In the genomic region with DNA sequence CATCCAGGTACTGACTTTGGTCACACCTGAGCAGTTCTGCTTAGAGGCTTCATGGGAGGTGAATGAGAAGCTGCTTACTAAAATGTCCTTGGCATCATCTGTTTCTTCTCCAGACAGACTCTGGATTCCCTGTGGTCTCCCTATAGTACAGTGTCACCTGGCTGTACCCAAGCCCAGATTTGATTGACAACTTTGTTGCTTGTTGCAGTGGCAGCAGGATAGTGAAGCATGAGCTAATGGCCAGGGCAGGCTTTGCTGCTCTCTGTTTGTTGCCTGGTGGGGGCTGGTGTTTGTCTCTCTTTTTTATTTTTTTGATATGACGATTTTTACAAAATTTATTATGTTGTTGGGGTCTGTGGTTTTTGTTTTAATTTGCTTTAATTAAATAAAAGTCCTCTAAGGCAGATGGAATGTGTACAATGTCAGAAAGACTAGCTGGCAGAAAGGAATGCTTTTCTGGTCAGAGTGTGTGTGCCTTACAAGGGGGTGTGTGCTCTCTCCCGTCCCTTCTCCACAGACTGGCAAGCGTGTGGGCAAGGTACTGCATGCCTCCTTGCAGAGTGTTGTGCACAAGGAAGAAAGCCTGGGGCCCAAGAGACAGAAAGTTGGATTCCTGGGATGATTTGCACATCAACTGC, we compare ENCODE assay signal across 9 cellular contexts. TPM values are rescaled to one million over a fixed set of nuclear protein-coding genes. Genes with fewer than 3 reads are reported as not detected.
DNase-seq lines count a peak whose midpoint lies in the region; ATAC-seq and TF ChIP-seq lines count a peak whose summit lies in the region.
"Had no signal": no experiment of that assay in that cellular context is flagged by ENCODE, and none has a peak within 500 bp of the region (broad histone marks: within the 10 kb centered on the region; RNA-seq: fewer than 3 reads in every experiment).

No MANE protein-coding gene starts in this region.

- peak; percentile 97 for ATAC-seq in SK-N-SH treated with all-trans-retinoic acid at 6 μM for 48 hours

- no peak for TF ChIP-seq CTCF in fibroblast of the aortic adventitia (IDR thresholded peaks at IDR 0.05; ENCODE audit: insufficient read depth, low read length)

- in situ Hi-C loops in Caki2 (cut with HindIII; ENCODE audit: low pct_unique_long_range_greater_than_20kb, low sequenced_read_pairs): no loop called here

- DNase-seq in Caki2 (ENCODE audit: low read depth) (peak; percentile 74), fibroblast of the aortic adventitia (ENCODE audit: low read depth) (peak; percentile 43), renal cortical epithelial cell (ENCODE audit: low read depth) (peak; percentile 94), NCI-H2196 treated with DMSO at 0.1 percent for 48 hours (lab: John Stamatoyannopoulos, UW; ENCODE audit: unreplicated experiment) (no peak), NCI-H1092 treated with DMSO at 0.1 percent for 48 hours (lab: John Stamatoyannopoulos, UW) (no peak), 8988T (no peak), DMS153 (lab: John Stamatoyannopoulos, UW) (no peak)
- DNase-seq: midbrain had no signal

- no peak overlapping the region for H3K4me3 ChIP-seq in fibroblast of the aortic adventitia (ENCODE audit: low read depth, low read length)

TF ChIP-seq in SK-N-SH treated with all-trans-retinoic acid at 6 μM for 48 hours, 23 proteins besides CTCF, POLR2A, EP300 and RAD21:
- TF ChIP-seq ESRRG (CRISPR knock-in tag; IDR thresholded peaks at IDR 0.05) (no peak), OSR1 (CRISPR knock-in tag; IDR thresholded peaks at IDR 0.05) (no peak), ZC3H10 (CRISPR knock-in tag; IDR thresholded peaks at IDR 0.05) (no peak), ISL1 (CRISPR knock-in tag; IDR thresholded peaks at IDR 0.05) (peak; percentile 93), ZNF8 (CRISPR knock-in tag; IDR thresholded peaks at IDR 0.05) (no peak), CSDC2 (CRISPR knock-in tag; IDR thresholded peaks at IDR 0.05) (no peak), SNAI2 (CRISPR knock-in tag; IDR thresholded peaks at IDR 0.05) (no peak), RARB (CRISPR knock-in tag; IDR thresholded peaks at IDR 0.05) (no peak), ZFP3 (CRISPR knock-in tag; IDR thresholded peaks at IDR 0.05) (no peak), TOX (CRISPR knock-in tag; IDR thresholded peaks at IDR 0.05; ENCODE audit: borderline replicate concordance) (no peak), ZFP30 (CRISPR knock-in tag; IDR thresholded peaks at IDR 0.05) (no peak), ZNF70 (CRISPR knock-in tag; IDR thresholded peaks at IDR 0.05) (no peak)
- TF ChIP-seq, protein P1, sequence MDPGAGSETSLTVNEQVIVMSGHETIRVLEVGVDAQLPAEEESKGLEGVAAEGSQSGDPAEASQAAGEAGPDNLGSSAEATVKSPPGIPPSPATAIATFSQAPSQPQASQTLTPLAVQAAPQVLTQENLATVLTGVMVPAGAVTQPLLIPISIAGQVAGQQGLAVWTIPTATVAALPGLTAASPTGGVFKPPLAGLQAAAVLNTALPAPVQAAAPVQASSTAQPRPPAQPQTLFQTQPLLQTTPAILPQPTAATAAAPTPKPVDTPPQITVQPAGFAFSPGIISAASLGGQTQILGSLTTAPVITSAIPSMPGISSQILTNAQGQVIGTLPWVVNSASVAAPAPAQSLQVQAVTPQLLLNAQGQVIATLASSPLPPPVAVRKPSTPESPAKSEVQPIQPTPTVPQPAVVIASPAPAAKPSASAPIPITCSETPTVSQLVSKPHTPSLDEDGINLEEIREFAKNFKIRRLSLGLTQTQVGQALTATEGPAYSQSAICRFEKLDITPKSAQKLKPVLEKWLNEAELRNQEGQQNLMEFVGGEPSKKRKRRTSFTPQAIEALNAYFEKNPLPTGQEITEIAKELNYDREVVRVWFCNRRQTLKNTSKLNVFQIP (CRISPR knock-in tag; IDR thresholded peaks at IDR 0.05; ENCODE audit: borderline replicate concordance, low read depth): no peak
- TF ChIP-seq, protein P2, sequence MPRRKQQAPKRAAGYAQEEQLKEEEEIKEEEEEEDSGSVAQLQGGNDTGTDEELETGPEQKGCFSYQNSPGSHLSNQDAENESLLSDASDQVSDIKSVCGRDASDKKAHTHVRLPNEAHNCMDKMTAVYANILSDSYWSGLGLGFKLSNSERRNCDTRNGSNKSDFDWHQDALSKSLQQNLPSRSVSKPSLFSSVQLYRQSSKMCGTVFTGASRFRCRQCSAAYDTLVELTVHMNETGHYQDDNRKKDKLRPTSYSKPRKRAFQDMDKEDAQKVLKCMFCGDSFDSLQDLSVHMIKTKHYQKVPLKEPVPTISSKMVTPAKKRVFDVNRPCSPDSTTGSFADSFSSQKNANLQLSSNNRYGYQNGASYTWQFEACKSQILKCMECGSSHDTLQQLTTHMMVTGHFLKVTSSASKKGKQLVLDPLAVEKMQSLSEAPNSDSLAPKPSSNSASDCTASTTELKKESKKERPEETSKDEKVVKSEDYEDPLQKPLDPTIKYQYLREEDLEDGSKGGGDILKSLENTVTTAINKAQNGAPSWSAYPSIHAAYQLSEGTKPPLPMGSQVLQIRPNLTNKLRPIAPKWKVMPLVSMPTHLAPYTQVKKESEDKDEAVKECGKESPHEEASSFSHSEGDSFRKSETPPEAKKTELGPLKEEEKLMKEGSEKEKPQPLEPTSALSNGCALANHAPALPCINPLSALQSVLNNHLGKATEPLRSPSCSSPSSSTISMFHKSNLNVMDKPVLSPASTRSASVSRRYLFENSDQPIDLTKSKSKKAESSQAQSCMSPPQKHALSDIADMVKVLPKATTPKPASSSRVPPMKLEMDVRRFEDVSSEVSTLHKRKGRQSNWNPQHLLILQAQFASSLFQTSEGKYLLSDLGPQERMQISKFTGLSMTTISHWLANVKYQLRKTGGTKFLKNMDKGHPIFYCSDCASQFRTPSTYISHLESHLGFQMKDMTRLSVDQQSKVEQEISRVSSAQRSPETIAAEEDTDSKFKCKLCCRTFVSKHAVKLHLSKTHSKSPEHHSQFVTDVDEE (CRISPR knock-in tag; IDR thresholded peaks at IDR 0.05): peak; percentile 57; the same call in 1 of the 2 replicates
- TF ChIP-seq, protein P3, sequence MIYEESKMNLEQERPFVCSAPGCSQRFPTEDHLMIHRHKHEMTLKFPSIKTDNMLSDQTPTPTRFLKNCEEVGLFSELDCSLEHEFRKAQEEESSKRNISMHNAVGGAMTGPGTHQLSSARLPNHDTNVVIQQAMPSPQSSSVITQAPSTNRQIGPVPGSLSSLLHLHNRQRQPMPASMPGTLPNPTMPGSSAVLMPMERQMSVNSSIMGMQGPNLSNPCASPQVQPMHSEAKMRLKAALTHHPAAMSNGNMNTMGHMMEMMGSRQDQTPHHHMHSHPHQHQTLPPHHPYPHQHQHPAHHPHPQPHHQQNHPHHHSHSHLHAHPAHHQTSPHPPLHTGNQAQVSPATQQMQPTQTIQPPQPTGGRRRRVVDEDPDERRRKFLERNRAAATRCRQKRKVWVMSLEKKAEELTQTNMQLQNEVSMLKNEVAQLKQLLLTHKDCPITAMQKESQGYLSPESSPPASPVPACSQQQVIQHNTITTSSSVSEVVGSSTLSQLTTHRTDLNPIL (CRISPR knock-in tag; IDR thresholded peaks at IDR 0.05; ENCODE audit: low read depth): peak; percentile 90
- TF ChIP-seq, protein P4, sequence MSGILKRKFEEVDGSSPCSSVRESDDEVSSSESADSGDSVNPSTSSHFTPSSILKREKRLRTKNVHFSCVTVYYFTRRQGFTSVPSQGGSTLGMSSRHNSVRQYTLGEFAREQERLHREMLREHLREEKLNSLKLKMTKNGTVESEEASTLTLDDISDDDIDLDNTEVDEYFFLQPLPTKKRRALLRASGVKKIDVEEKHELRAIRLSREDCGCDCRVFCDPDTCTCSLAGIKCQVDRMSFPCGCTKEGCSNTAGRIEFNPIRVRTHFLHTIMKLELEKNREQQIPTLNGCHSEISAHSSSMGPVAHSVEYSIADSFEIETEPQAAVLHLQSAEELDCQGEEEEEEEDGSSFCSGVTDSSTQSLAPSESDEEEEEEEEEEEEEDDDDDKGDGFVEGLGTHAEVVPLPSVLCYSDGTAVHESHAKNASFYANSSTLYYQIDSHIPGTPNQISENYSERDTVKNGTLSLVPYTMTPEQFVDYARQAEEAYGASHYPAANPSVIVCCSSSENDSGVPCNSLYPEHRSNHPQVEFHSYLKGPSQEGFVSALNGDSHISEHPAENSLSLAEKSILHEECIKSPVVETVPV (CRISPR knock-in tag; IDR thresholded peaks at IDR 0.05): no peak
- TF ChIP-seq, protein P5, sequence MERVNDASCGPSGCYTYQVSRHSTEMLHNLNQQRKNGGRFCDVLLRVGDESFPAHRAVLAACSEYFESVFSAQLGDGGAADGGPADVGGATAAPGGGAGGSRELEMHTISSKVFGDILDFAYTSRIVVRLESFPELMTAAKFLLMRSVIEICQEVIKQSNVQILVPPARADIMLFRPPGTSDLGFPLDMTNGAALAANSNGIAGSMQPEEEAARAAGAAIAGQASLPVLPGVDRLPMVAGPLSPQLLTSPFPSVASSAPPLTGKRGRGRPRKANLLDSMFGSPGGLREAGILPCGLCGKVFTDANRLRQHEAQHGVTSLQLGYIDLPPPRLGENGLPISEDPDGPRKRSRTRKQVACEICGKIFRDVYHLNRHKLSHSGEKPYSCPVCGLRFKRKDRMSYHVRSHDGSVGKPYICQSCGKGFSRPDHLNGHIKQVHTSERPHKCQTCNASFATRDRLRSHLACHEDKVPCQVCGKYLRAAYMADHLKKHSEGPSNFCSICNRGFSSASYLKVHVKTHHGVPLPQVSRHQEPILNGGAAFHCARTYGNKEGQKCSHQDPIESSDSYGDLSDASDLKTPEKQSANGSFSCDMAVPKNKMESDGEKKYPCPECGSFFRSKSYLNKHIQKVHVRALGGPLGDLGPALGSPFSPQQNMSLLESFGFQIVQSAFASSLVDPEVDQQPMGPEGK (CRISPR knock-in tag; IDR thresholded peaks at IDR 0.05; ENCODE audit: borderline replicate concordance): peak; percentile 87; the same call in 1 of the 2 replicates
TF ChIP-seq in SK-N-SH treated with all-trans-retinoic acid at 6 μM for 48 hours: peak in this region for 4.

RNA-seq across cellular contexts. Expression of a gene that starts 15.3 kb away (rescaled TPM):
- total RNA-seq in Caki2 (2014; rRNA removed; shearing (Covaris generic); ENCODE audit: low replicate concordance): not detected in 2 replicates
- 10.5 and 12.4 TPM in 2 replicates for total RNA-seq in fibroblast of the aortic adventitia (ENCODE audit: low replicate concordance)
- 0.55 TPM in 1 of 2 replicates, not detected in the other for total RNA-seq in renal cortical epithelial cell

RNA-seq across cellular contexts. Expression of a gene that starts 34.8 kb away (rescaled TPM):
- 24.0 and 28.1 TPM in 2 replicates for total RNA-seq in Caki2 (2014; rRNA removed; shearing (Covaris generic); ENCODE audit: low replicate concordance)
- total RNA-seq in fibroblast of the aortic adventitia (ENCODE audit: low replicate concordance): 26.8 and 80.2 TPM in 2 replicates
- total RNA-seq in renal cortical epithelial cell: 59.4 and 63.9 TPM in 2 replicates

RNA-seq across cellular contexts. Expression of a gene that starts 34.9 kb away (rescaled TPM):
- 56.6 and 76.1 TPM in 2 replicates for total RNA-seq in Caki2 (2014; rRNA removed; shearing (Covaris generic); ENCODE audit: low replicate concordance)
- total RNA-seq in fibroblast of the aortic adventitia (ENCODE audit: low replicate concordance): 60.2 and 86.8 TPM in 2 replicates
- 59.9 and 81.4 TPM in 2 replicates for total RNA-seq in renal cortical epithelial cell

Comparison
In these comparisons a context has a peak if more than half of its experiments do, and no peak if none do; other contexts are left out.
1. DNase-seq: peak in Caki2 (single experiment), fibroblast of the aortic adventitia (single experiment) and renal cortical epithelial cell (single experiment); none in NCI-H2196 treated with DMSO at 0.1 percent for 48 hours (single experiment), NCI-H1092 treated with DMSO at 0.1 percent for 48 hours (single experiment), 8988T (single experiment) and DMS153 (single experiment).